1 cellular context compared by ENCODE assay signal in the genomic region with DNA sequence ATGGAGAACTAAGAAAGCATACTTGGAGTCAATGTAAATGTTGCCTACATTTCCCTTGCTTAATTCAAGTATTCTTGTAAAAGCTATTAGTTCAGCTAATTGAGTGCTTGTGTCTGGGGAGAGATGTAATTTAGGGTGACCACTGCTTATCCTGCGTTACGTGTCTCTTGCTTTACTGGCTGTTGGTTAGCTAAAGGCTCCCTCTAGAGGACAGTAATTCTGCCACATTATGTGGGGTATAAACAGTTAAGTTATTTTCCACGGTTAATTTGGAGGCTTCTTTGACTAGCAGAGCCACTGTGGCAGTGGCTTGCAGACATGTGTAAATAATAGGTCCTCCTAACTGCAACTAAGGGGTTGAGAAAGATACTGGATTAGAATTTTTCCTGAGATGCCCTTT.
TF ChIP-seq lines count a peak whose summit lies in the region.

No MANE protein-coding gene starts in this region.

TF ChIP-seq in GM23338, 12 proteins besides CTCF, POLR2A, EP300 and RAD21 (continued from another document):
- TF ChIP-seq ZNF462 (CRISPR knock-in tag; IDR thresholded peaks at IDR 0.05) = no peak
- TF ChIP-seq, protein P1, sequence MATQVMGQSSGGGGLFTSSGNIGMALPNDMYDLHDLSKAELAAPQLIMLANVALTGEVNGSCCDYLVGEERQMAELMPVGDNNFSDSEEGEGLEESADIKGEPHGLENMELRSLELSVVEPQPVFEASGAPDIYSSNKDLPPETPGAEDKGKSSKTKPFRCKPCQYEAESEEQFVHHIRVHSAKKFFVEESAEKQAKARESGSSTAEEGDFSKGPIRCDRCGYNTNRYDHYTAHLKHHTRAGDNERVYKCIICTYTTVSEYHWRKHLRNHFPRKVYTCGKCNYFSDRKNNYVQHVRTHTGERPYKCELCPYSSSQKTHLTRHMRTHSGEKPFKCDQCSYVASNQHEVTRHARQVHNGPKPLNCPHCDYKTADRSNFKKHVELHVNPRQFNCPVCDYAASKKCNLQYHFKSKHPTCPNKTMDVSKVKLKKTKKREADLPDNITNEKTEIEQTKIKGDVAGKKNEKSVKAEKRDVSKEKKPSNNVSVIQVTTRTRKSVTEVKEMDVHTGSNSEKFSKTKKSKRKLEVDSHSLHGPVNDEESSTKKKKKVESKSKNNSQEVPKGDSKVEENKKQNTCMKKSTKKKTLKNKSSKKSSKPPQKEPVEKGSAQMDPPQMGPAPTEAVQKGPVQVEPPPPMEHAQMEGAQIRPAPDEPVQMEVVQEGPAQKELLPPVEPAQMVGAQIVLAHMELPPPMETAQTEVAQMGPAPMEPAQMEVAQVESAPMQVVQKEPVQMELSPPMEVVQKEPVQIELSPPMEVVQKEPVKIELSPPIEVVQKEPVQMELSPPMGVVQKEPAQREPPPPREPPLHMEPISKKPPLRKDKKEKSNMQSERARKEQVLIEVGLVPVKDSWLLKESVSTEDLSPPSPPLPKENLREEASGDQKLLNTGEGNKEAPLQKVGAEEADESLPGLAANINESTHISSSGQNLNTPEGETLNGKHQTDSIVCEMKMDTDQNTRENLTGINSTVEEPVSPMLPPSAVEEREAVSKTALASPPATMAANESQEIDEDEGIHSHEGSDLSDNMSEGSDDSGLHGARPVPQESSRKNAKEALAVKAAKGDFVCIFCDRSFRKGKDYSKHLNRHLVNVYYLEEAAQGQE (IDR thresholded peaks at IDR 0.05; ENCODE audit: unreplicated experiment) = no peak
- no peak for TF ChIP-seq ZNF114 (CRISPR knock-in tag; IDR thresholded peaks at IDR 0.05)
- no peak for TF ChIP-seq NANOG (IDR thresholded peaks at IDR 0.05; ENCODE audit: borderline replicate concordance)
- TF ChIP-seq POLR2AphosphoS5 (IDR thresholded peaks at IDR 0.05; ENCODE audit: low read depth) = no peak
- no peak for TF ChIP-seq JUNB (IDR thresholded peaks at IDR 0.05; ENCODE audit: unreplicated experiment)
- no peak for TF ChIP-seq EZH2phosphoT487 (IDR thresholded peaks at IDR 0.05; ENCODE audit: unreplicated experiment)
- TF ChIP-seq EZH2 (IDR thresholded peaks at IDR 0.05; ENCODE audit: low read depth, unreplicated experiment) = no peak
- TF ChIP-seq, protein P2, sequence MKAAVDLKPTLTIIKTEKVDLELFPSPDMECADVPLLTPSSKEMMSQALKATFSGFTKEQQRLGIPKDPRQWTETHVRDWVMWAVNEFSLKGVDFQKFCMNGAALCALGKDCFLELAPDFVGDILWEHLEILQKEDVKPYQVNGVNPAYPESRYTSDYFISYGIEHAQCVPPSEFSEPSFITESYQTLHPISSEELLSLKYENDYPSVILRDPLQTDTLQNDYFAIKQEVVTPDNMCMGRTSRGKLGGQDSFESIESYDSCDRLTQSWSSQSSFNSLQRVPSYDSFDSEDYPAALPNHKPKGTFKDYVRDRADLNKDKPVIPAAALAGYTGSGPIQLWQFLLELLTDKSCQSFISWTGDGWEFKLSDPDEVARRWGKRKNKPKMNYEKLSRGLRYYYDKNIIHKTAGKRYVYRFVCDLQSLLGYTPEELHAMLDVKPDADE (IDR thresholded peaks at IDR 0.05) = no peak
- TF ChIP-seq STAT1 (IDR thresholded peaks at IDR 0.05; ENCODE audit: unreplicated experiment) = no peak
TF ChIP-seq in GM23338: peak in this region for 0.
